ENCODE assay signal across 7 cellular contexts in genomic region chr1:161115961-161116360, GRCh38. TPM values are rescaled to one million over a fixed set of nuclear protein-coding genes. Genes with fewer than 3 reads are reported as not detected.
DNase-seq lines count a peak whose midpoint lies in the region; ATAC-seq and TF ChIP-seq lines count a peak whose summit lies in the region.
"Not testable (repeated sequence)": the region's sequence is repeated elsewhere in the genome, so short reads cannot be mapped to it uniquely, and the experiment has no call there.
"Had no signal": no experiment of that assay in that cellular context is flagged by ENCODE, and none has a peak within 500 bp of the region (broad histone marks: within the 10 kb centered on the region; RNA-seq: fewer than 3 reads in every experiment).

No MANE protein-coding gene starts in this region.

- not testable (repeated sequence) for H3K27me3 Mint-ChIP-seq in activated CD8-positive, alpha-beta T cell treated with anti-CD3 and anti-CD28 coated beads for 36 hours; naive B cell; stimulated activated naive CD8-positive, alpha-beta T cell treated with anti-CD3 and anti-CD28 coated beads, Interleukin-15, Interleukin-2, amounts not matched to agents 100 ng/mL and 50 ng/mL, for 24 hours
- H3K27me3 Mint-ChIP-seq in brain = peaks cover 12% of the 10 kb centered on the region

- not testable (repeated sequence) for H3K9me3 Mint-ChIP-seq in activated CD8-positive, alpha-beta T cell treated with anti-CD3 and anti-CD28 coated beads for 36 hours; brain; naive B cell; stimulated activated naive CD8-positive, alpha-beta T cell treated with anti-CD3 and anti-CD28 coated beads, Interleukin-15, Interleukin-2, amounts not matched to agents 100 ng/mL and 50 ng/mL, for 24 hours

- H3K4me3 ChIP-seq in DND-41 (ENCODE audit: low read depth in 1 of 2, low read length in 2 of 2) (peak overlapping the region in 1 of 2 experiments; percentile 87; a peak in 1 of 4 replicates), PC-3 (ENCODE audit: low read length) (peak overlapping the region; percentile 85; the same call in 1 of the 2 replicates)

- H3K4me1 ChIP-seq in DND-41 (ENCODE audit: insufficient read depth, low read length) = peaks cover 64% of the 10 kb centered on the region
- H3K4me1 ChIP-seq in PC-3 (ENCODE audit: insufficient read depth, low read length) = peaks cover 54% of the 10 kb centered on the region

- POLR2A ChIA-PET in PC-3 (lab: Charles Lee; ENCODE audit: unreplicated experiment) = not testable (repeated sequence)
- POLR2A ChIA-PET in activated CD8-positive, alpha-beta T cell treated with anti-CD3 and anti-CD28 coated beads for 36 hours (lab: Charles Lee) = interaction anchor here (1.0 to 4.1 kb wide), 4 partner anchors 13 to 70 kb away, joined by 3 to 26 read pairs (median 14); partner anchors contain the start of genes KLHDC9 and USF1

- not testable (repeated sequence) for H3K9me3 ChIP-seq in DND-41 (ENCODE audit: insufficient read depth, low read length, severe bottlenecking); PC-3 (ENCODE audit: low read length)

- peak overlapping the region; percentile 92 for H3K27ac Mint-ChIP-seq in activated CD8-positive, alpha-beta T cell treated with anti-CD3 and anti-CD28 coated beads for 36 hours
- peak overlapping the region in 1 of 5 experiments; percentile 13 for H3K27ac Mint-ChIP-seq in brain
- peak overlapping the region in 2 of 6 donors; percentile 37 to 95 for H3K27ac Mint-ChIP-seq in naive B cell
- H3K27ac Mint-ChIP-seq in stimulated activated naive CD8-positive, alpha-beta T cell treated with anti-CD3 and anti-CD28 coated beads, Interleukin-15, Interleukin-2, amounts not matched to agents 100 ng/mL and 50 ng/mL, for 24 hours = peak overlapping the region; percentile 73

- H3K79me2 ChIP-seq in DND-41 (ENCODE audit: insufficient read depth, low read length) (peaks cover 88% of the 10 kb centered on the region), PC-3 (ENCODE audit: low read length) (peaks cover 88% of the 10 kb centered on the region)

- not testable (repeated sequence) for H3F3A ChIP-seq in PC-3 (ENCODE audit: low read length, unreplicated experiment)

- CTCF ChIA-PET in PC-3 (lab: Charles Lee) = not testable (repeated sequence)
- CTCF ChIA-PET in activated CD8-positive, alpha-beta T cell treated with anti-CD3 and anti-CD28 coated beads for 36 hours (lab: Charles Lee) = interaction anchor here (3.2 to 4.5 kb wide), 2 partner anchors 18 to 22 kb away, joined by 12 to 30 read pairs; partner anchors contain the start of gene KLHDC9

- ATAC-seq in DND-41 (ENCODE audit: insufficient read depth, low read depth); PC-3; activated CD8-positive, alpha-beta T cell treated with anti-CD3 and anti-CD28 coated beads for 36 hours; naive B cell (ENCODE audit: low read depth in 2 of 2): not testable (repeated sequence)

- H4K20me1 ChIP-seq in DND-41 (ENCODE audit: insufficient read depth, low read length) (peaks cover 43% of the 10 kb centered on the region; the same call in 1 of the 2 replicates), PC-3 (ENCODE audit: low read length) (peaks cover 41% of the 10 kb centered on the region)

- H3K36me3 ChIP-seq in DND-41 (ENCODE audit: insufficient read depth, low read length) (peaks cover 43% of the 10 kb centered on the region), PC-3 (ENCODE audit: low read depth, low read length) (peaks cover 32% of the 10 kb centered on the region)

- H3K4me1 Mint-ChIP-seq in activated CD8-positive, alpha-beta T cell treated with anti-CD3 and anti-CD28 coated beads for 36 hours (ENCODE audit: low read depth) = peaks cover 72% of the 10 kb centered on the region
- H3K4me1 Mint-ChIP-seq in brain (peaks cover 77% of the 10 kb centered on the region), naive B cell (peaks cover 44 to 87% (median 77%) of the 10 kb centered on the region in 3 donors)
- H3K4me1 Mint-ChIP-seq in stimulated activated naive CD8-positive, alpha-beta T cell treated with anti-CD3 and anti-CD28 coated beads, Interleukin-15, Interleukin-2, amounts not matched to agents 100 ng/mL and 50 ng/mL, for 24 hours (ENCODE audit: low read depth) = peaks cover 91% of the 10 kb centered on the region

- intact Hi-C loops in PC-3 (cut with micrococcal nuclease) = loop anchor here (1.0 to 10.0 kb wide), 2 partner anchors 16 to 91 kb away; partner anchors contain the start of gene F11R
- intact Hi-C loops in activated CD8-positive, alpha-beta T cell treated with anti-CD3 and anti-CD28 coated beads for 36 hours (cut with micrococcal nuclease) = not testable (repeated sequence)

- peak overlapping the region; percentile 94 for H3K4me3 Mint-ChIP-seq in activated CD8-positive, alpha-beta T cell treated with anti-CD3 and anti-CD28 coated beads for 36 hours
- H3K4me3 Mint-ChIP-seq in brain = peak overlapping the region; percentile 97 to 99 (median 98)
- peak overlapping the region in 7 of 8 donors; percentile 60 to 99 (median 96) for H3K4me3 Mint-ChIP-seq in naive B cell
- H3K4me3 Mint-ChIP-seq in stimulated activated naive CD8-positive, alpha-beta T cell treated with anti-CD3 and anti-CD28 coated beads, Interleukin-15, Interleukin-2, amounts not matched to agents 100 ng/mL and 50 ng/mL, for 24 hours = peak overlapping the region; percentile 97

- H3K9me2 ChIP-seq in PC-3 (replicated peaks; ENCODE audit: low read length) = not testable (repeated sequence)

- BruUV-seq in PC-3 (replicated peaks; lab: Mats Ljungman, UMichigan) = not testable (repeated sequence)

- not testable (repeated sequence) for TF ChIP-seq CTCF in DND-41 (IDR thresholded peaks at IDR 0.05; ENCODE audit: borderline replicate concordance, extremely low read depth, low read length, poor library complexity, severe bottlenecking); PC-3 (conservative IDR thresholded peaks at IDR 0.05; ENCODE audit: low read depth, low read length); activated CD8-positive, alpha-beta T cell treated with anti-CD3 and anti-CD28 coated beads for 36 hours (IDR thresholded peaks at IDR 0.05); brain (conservative IDR thresholded peaks at IDR 0.05)

- H3K36me3 Mint-ChIP-seq in activated CD8-positive, alpha-beta T cell treated with anti-CD3 and anti-CD28 coated beads for 36 hours (ENCODE audit: low read depth) = peaks cover 52% of the 10 kb centered on the region
- peaks cover 20% of the 10 kb centered on the region for H3K36me3 Mint-ChIP-seq in brain
- not testable (repeated sequence) for H3K36me3 Mint-ChIP-seq in naive B cell
- peaks cover 56% of the 10 kb centered on the region for H3K36me3 Mint-ChIP-seq in stimulated activated naive CD8-positive, alpha-beta T cell treated with anti-CD3 and anti-CD28 coated beads, Interleukin-15, Interleukin-2, amounts not matched to agents 100 ng/mL and 50 ng/mL, for 24 hours (ENCODE audit: low read depth)

- H3K4me2 ChIP-seq in DND-41 (ENCODE audit: insufficient read depth, low read length) = peak overlapping the region; percentile 75
- H3K4me2 ChIP-seq in PC-3 (ENCODE audit: low read length) = peak overlapping the region; percentile 83

- not testable (repeated sequence) for DNase-seq in DND-41; PC-3; activated CD8-positive, alpha-beta T cell treated with anti-CD3 and anti-CD28 coated beads for 36 hours; naive B cell

- H3K27me3 ChIP-seq in DND-41 (ENCODE audit: insufficient read depth, low read length, poor library complexity); PC-3 (ENCODE audit: low read length): not testable (repeated sequence)

- not testable (repeated sequence) for H3K27ac ChIP-seq in DND-41 (ENCODE audit: low read length)
- H3K27ac ChIP-seq in PC-3 (ENCODE audit: low read length) = peak overlapping the region; percentile 77

- not testable (repeated sequence) for H3K9ac ChIP-seq in DND-41 (ENCODE audit: low read depth, low read length)
- 0 out of 2 replicates have a peak overlapping the region, but pooled peaks have one; percentile 5 for H3K9ac ChIP-seq in PC-3 (ENCODE audit: low read length)

- H2AFZ ChIP-seq in DND-41 (ENCODE audit: low read depth, low read length); PC-3 (ENCODE audit: low read length): not testable (repeated sequence)

RNA-seq across cellular contexts. Expression of gene PFDN2, which starts 1.9 kb away (rescaled TPM):
- total RNA-seq in PC-3 (2014; rRNA removed) = 174 and 197 TPM in 2 replicates
- total RNA-seq in activated CD8-positive, alpha-beta T cell treated with anti-CD3 and anti-CD28 coated beads for 36 hours = 100 to 1,000 TPM; 137 to 144 TPM
- polyA plus RNA-seq in brain (ENCODE audit: insufficient read depth, low read depth, low replicate concordance) (194 TPM), naive B cell (ENCODE audit: low read depth in 6 of 6) (10 to 100 TPM; 64.0 to 93.7 (median 88.7) TPM)

RNA-seq across cellular contexts. Expression of gene NIT1, which starts 1.9 kb away (rescaled TPM):
- 18.1 and 27.0 TPM in 2 replicates for total RNA-seq in PC-3 (2014; rRNA removed)
- total RNA-seq in activated CD8-positive, alpha-beta T cell treated with anti-CD3 and anti-CD28 coated beads for 36 hours = 10 to 100 TPM; 38.5 to 40.0 TPM
- polyA plus RNA-seq in brain (ENCODE audit: insufficient read depth, low read depth, low replicate concordance) (40.7 TPM), naive B cell (ENCODE audit: low read depth in 6 of 6) (10 to 100 TPM; 21.3 to 30.1 (median 25.6) TPM)

RNA-seq across cellular contexts. Expression of gene DEDD, which starts 16.5 kb away (rescaled TPM):
- 23.4 and 39.2 TPM in 2 replicates for total RNA-seq in PC-3 (2014; rRNA removed)
- total RNA-seq in activated CD8-positive, alpha-beta T cell treated with anti-CD3 and anti-CD28 coated beads for 36 hours = 10 to 100 TPM; 30.4 to 37.0 TPM
- 42.0 TPM for polyA plus RNA-seq in brain (ENCODE audit: insufficient read depth, low read depth, low replicate concordance)
- polyA plus RNA-seq in naive B cell (ENCODE audit: low read depth in 6 of 6) = 10 to 100 TPM; 36.4 to 55.3 (median 39.2) TPM

RNA-seq across cellular contexts. Expression of gene KLHDC9, which starts 17.8 kb away (rescaled TPM):
- total RNA-seq in PC-3 (2014; rRNA removed) = 3.2 and 3.3 TPM in 2 replicates
- total RNA-seq in activated CD8-positive, alpha-beta T cell treated with anti-CD3 and anti-CD28 coated beads for 36 hours = under 1 TPM in 1 of 2 experiments, not detected in 1; 0.43 TPM
- polyA plus RNA-seq in brain (ENCODE audit: insufficient read depth, low read depth, low replicate concordance) (27.7 TPM), naive B cell (ENCODE audit: low read depth in 6 of 6) (1 to 10 TPM in 5 of 6 donors, not detected in 1; 1.3 to 4.4 (median 2.3) TPM)
- total RNA-seq: skeletal muscle tissue had no signal

RNA-seq across cellular contexts. Expression of gene NECTIN4, which starts 26.6 kb away (rescaled TPM):
- total RNA-seq in PC-3 (2014; rRNA removed) = 6.8 and 7.0 TPM in 2 replicates
- not detected for total RNA-seq in activated CD8-positive, alpha-beta T cell treated with anti-CD3 and anti-CD28 coated beads for 36 hours
- polyA plus RNA-seq in brain (ENCODE audit: insufficient read depth, low read depth, low replicate concordance) (not detected), naive B cell (ENCODE audit: low read depth in 6 of 6) (not detected)
- total RNA-seq: skeletal muscle tissue had no signal
